13 cellular contexts compared by ENCODE assay signal in genomic region chr1:1564278-1564677, GRCh38. TPM values are rescaled to one million over a fixed set of nuclear protein-coding genes. Genes with fewer than 3 reads are reported as not detected.
"Had no signal": no experiment of that assay in that cellular context is flagged by ENCODE, and none has a peak within 500 bp of the region (broad histone marks: within the 10 kb centered on the region; RNA-seq: fewer than 3 reads in every experiment).

No MANE protein-coding gene starts in this region.

- H3K9me3 ChIP-seq: ovary, tibial artery had no signal

- ATAC-seq: stimulated activated effector memory CD8-positive, alpha-beta T cell treated with anti-CD3 and anti-CD28 coated beads, Interleukin-12 subunit alpha, Interleukin-12 subunit beta, amount 100 ng/mL, for 72 hours had no signal

- H3K27ac ChIP-seq: brain microvascular endothelial cell, dorsolateral prefrontal cortex, ovary, tibial artery, VCaP had no signal

- H3K27ac Mint-ChIP-seq: stimulated activated effector memory CD8-positive, alpha-beta T cell treated with anti-CD3 and anti-CD28 coated beads, Interleukin-12 subunit alpha, Interleukin-12 subunit beta, amount 100 ng/mL, for 72 hours had no signal

- H3K4me3 Mint-ChIP-seq: nephron progenitor cell; stimulated activated effector memory CD8-positive, alpha-beta T cell treated with anti-CD3 and anti-CD28 coated beads, Interleukin-12 subunit alpha, Interleukin-12 subunit beta, amount 100 ng/mL, for 72 hours had no signal

- DNase-seq: activated naive CD4-positive, alpha-beta T cell treated with anti-CD3 and anti-CD28 coated beads, Interleukin-2, amount 50 U/mL, for 16 hours; amygdala; brain microvascular endothelial cell; dorsolateral prefrontal cortex; head of caudate nucleus; left colon; nephron progenitor cell; ovary; small intestine; tibial artery had no signal

- H3K27me3 ChIP-seq: brain microvascular endothelial cell, dorsolateral prefrontal cortex, ovary, tibial artery had no signal

- H3K9me3 Mint-ChIP-seq: stimulated activated effector memory CD8-positive, alpha-beta T cell treated with anti-CD3 and anti-CD28 coated beads, Interleukin-12 subunit alpha, Interleukin-12 subunit beta, amount 100 ng/mL, for 72 hours had no signal

- H3K4me3 ChIP-seq: dorsolateral prefrontal cortex, ovary, tibial artery had no signal

- H3K36me3 ChIP-seq: ovary had no signal

RNA-seq across cellular contexts. Expression of gene TMEM240, which starts 23.9 kb away (rescaled TPM):
- total RNA-seq: esophagus mucosa had no signal
